ENCODE assay signal across 22 cellular contexts in genomic region chr6:109300874-109301273, GRCh38.
DNase-seq lines count a peak whose midpoint lies in the region; TF ChIP-seq lines count a peak whose summit lies in the region.
"Had no signal": no experiment of that assay in that cellular context is flagged by ENCODE, and none has a peak within 500 bp of the region (broad histone marks: within the 10 kb centered on the region; RNA-seq: fewer than 3 reads in every experiment).

No MANE protein-coding gene starts in this region.

- 79 to 81% methylated on average over 1 of the region's 1 CpG for WGBS in lower leg skin, 2 donors

- peak overlapping the region; percentile 35 to 69 for H3K9ac ChIP-seq in stomach smooth muscle (ENCODE audit: low read length in 2 of 2)
- H3K9ac ChIP-seq: parathyroid adenoma had no signal

- H3K36me3 ChIP-seq in right atrium auricular region (no peaks in the 10 kb centered on the region), stomach smooth muscle (ENCODE audit: control insufficient read depth in 2 of 2, insufficient read depth in 2 of 2, low read length in 2 of 2) (no peaks in the 10 kb centered on the region)
- H3K36me3 ChIP-seq: thyroid gland had no signal

- DNase-seq in NCI-H1105 (lab: John Stamatoyannopoulos, UW), result peak; percentile 77
- DNase-seq in NCI-H1105 treated with DMSO at 0.1 percent for 48 hours (lab: John Stamatoyannopoulos, UW), result no peak
- peak; percentile 70 for DNase-seq in NCI-H69 (lab: John Stamatoyannopoulos, UW)
- DNase-seq in right atrium auricular region (ENCODE audit: low spot score), result no peak
- no peak for DNase-seq in central memory CD4-positive, alpha-beta T cell
- DNase-seq in lower leg skin (ENCODE audit: low spot score in 2 of 2), result no peak
- DNase-seq in GDM1 (lab: John Stamatoyannopoulos, UW), result no peak
- DNase-seq: activated CD4-positive, alpha-beta T cell treated with anti-CD3 and anti-CD28 coated beads, Interleukin-2, amount 50 U/mL, for 4 hours; activated CD8-positive, alpha-beta memory T cell treated with anti-CD3 and anti-CD28 coated beads, Interleukin-2, amount 50 U/mL, for 48 hours; activated naive CD8-positive, alpha-beta T cell treated with anti-CD3 and anti-CD28 coated beads, Interleukin-2, amount 10 ng/mL, durations not matched to agents 7 days and 5 days; cortex of kidney; endodermal cell; natural killer cell; NCI-H1048; NCI-H2171 treated with DMSO at 0.1 percent for 48 hours; NCI-H526; stimulated activated CD4-positive, alpha-beta T cell treated with anti-CD3 and anti-CD28 coated beads, Interleukin-1b, Interleukin-23, amount 100 ng/mL, for 48 hours; thyroid gland had no signal

- H3K27me3 ChIP-seq in right atrium auricular region, result no peaks in the 10 kb centered on the region
- no peaks in the 10 kb centered on the region for H3K27me3 ChIP-seq in stomach smooth muscle (ENCODE audit: control insufficient read depth in 1 of 2, insufficient read depth in 2 of 2, low read length in 2 of 2)
- H3K27me3 ChIP-seq: thyroid gland had no signal

- peak overlapping the region; percentile 76 to 91 for H3K27ac ChIP-seq in right atrium auricular region
- peak overlapping the region; percentile 93 for H3K27ac ChIP-seq in stomach smooth muscle (ENCODE audit: low read length)
- H3K27ac ChIP-seq: A549, parathyroid adenoma, thyroid gland had no signal

- no peak for TF ChIP-seq POLR2A in lower leg skin (IDR thresholded peaks at IDR 0.05)

- H3K4me1 ChIP-seq in right atrium auricular region, result peaks cover 0 to 41% of the 10 kb centered on the region in 2 donors
- H3K4me1 ChIP-seq in stomach smooth muscle (ENCODE audit: control insufficient read depth, insufficient read depth, low read length), result peaks cover 59% of the 10 kb centered on the region
- H3K4me1 ChIP-seq: A549 had no signal

- intact Hi-C loops in lower leg skin (cut with DNase I; ENCODE audit: low total_unique reads), result no loop called here

- H3K9me3 ChIP-seq in right atrium auricular region (no peaks in the 10 kb centered on the region), stomach smooth muscle (ENCODE audit: control insufficient read depth in 2 of 2, low read length in 2 of 2) (no peaks in the 10 kb centered on the region)
- H3K9me3 ChIP-seq: A549, thyroid gland had no signal

- H3K4me3 ChIP-seq in right atrium auricular region (no peak overlapping the region), stomach smooth muscle (ENCODE audit: low read length in 2 of 2) (no peak overlapping the region), lower leg skin (ENCODE audit: low read depth, poor library complexity, severe bottlenecking) (no peak overlapping the region)
- H3K4me3 ChIP-seq: A549, GM23338, thyroid gland had no signal

- TF ChIP-seq CTCF in right atrium auricular region (IDR thresholded peaks at IDR 0.05) (no peak), lower leg skin (IDR thresholded peaks at IDR 0.05) (no peak)

Comparison
In these comparisons a context has a peak if more than half of its experiments do, and no peak if none do; other contexts are left out.
1. DNase-seq: peak in NCI-H1105 (single experiment) and NCI-H69 (single experiment); none in NCI-H1105 treated with DMSO at 0.1 percent for 48 hours (single experiment), right atrium auricular region (single experiment), central memory CD4-positive, alpha-beta T cell (single experiment), lower leg skin (0 of 2) and GDM1 (single experiment).